In the genomic region with DNA sequence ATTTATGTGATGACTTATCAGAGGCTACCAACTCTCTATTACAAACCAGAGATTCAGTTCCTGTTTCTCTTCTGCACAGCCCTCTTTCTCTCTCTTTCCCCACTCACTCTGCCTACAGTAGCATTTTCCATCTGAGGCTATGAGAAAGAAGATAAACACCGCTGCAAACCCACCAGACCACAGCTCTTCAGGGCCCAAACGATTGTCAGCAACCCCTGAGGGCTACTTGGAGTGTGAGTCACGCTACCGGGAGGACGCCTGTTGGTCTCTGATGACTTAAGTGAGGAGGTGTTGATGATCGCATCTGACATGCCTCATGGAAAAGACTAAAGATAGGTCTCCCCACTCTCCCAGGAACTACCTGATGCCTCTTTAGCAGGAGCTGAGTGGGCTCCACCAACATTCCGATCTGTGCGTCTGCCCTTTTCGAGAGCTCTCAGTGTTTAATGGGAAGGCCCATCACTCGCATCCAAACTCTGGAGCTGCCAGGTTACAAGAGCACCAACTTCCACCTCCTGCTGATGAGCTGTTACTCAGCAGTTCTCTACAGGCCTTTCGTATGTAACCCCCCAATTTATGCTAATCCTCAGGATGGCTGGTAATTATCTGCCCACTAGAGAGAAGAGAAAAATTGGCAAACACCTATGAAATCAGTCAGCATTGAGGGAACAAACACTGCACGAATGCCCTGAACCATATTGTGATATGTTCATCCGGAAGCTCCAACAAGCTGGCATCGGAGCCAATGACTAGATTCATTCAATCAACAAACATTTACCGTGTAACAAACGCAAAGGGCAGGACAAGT, we compare ENCODE assay signal across 15 cellular contexts. TPM values are rescaled to one million over a fixed set of nuclear protein-coding genes. Genes with fewer than 3 reads are reported as not detected.
DNase-seq lines count a peak whose midpoint lies in the region; ATAC-seq, FAIRE-seq and TF ChIP-seq lines count a peak whose summit lies in the region.
"Had no signal": no experiment of that assay in that cellular context is flagged by ENCODE, and none has a peak within 500 bp of the region (broad histone marks: within the 10 kb centered on the region; RNA-seq: fewer than 3 reads in every experiment).

No MANE protein-coding gene starts in this region.

- DNase-seq in GM12891 (ENCODE audit: insufficient read length, low spot score) (no peak), NCI-H226 (peak; percentile 94), brain microvascular endothelial cell (peak; percentile 27), stromal cell of bone marrow (ENCODE audit: low read depth) (peak; percentile 40), GM12892 (ENCODE audit: insufficient read length) (no peak), GOT3 (lab: John Stamatoyannopoulos, UW) (no peak)
- DNase-seq: activated CD4-positive, alpha-beta T cell treated with anti-CD3 and anti-CD28 coated beads, Interleukin-2, amount 10 ng/mL, durations not matched to agents 7 days and 5 days; activated naive CD8-positive, alpha-beta T cell treated with anti-CD3 and anti-CD28 coated beads, Interleukin-2, amount 10 ng/mL, durations not matched to agents 7 days and 5 days; activated T-cell treated with anti-CD3 and anti-CD28 coated beads, Interleukin-2, amount 50 U/mL, for 1 hour; CD4-positive, CD25-positive, alpha-beta regulatory T cell; NCI-H524 treated with DMSO at 0.1 percent for 48 hours; RPMI8226; stimulated activated CD4-positive, alpha-beta T cell treated with anti-CD3 and anti-CD28 coated beads, Interleukin-1b, Interleukin-23, amount 100 ng/mL, for 48 hours had no signal

- in situ Hi-C loops in brain microvascular endothelial cell (cut with HindIII; ENCODE audit: low pct_ligation_motif_present, low sequenced_read_pairs) = no loop called here

- no peak for ATAC-seq in HG03439 (IDR thresholded peaks at IDR 0.05; ENCODE audit: unreplicated experiment)
- ATAC-seq: natural killer cell treated with Interleukin-12 subunit alpha and Interleukin-12 subunit beta and Interleukin-15 and Interleukin-18, amount 100 ng/mL, for 72 hours had no signal

- H3K36me3 ChIP-seq in brain microvascular endothelial cell (replicated peaks) = no peaks in the 10 kb centered on the region

- H3K27ac ChIP-seq in brain microvascular endothelial cell = no peak overlapping the region

- no peaks in the 10 kb centered on the region for H3K27me3 ChIP-seq in brain microvascular endothelial cell (replicated peaks)

- FAIRE-seq in GM12891 (lab: Jason Lieb, UNC) (no peak), GM12892 (lab: Jason Lieb, UNC) (no peak)

- no peak overlapping the region for H3K4me3 ChIP-seq in brain microvascular endothelial cell (ENCODE audit: low read depth, low read length)

- no peak for TF ChIP-seq POLR2A in GM12891 (IDR thresholded peaks at IDR 0.05; ENCODE audit: low read depth, low read length)
- no peak for TF ChIP-seq POLR2A in GM12892 (IDR thresholded peaks at IDR 0.05; ENCODE audit: low read depth, low read length)

- TF ChIP-seq CTCF in brain microvascular endothelial cell (IDR thresholded peaks at IDR 0.05; ENCODE audit: low read depth, low read length, missing control alignments) = no peak

TF ChIP-seq in GM12891, 5 proteins besides CTCF, POLR2A, EP300 and RAD21:
- TF ChIP-seq POLR2AphosphoS5 (IDR thresholded peaks at IDR 0.05; ENCODE audit: low read depth, low read length) = no peak
- no peak for TF ChIP-seq POU2F2 (IDR thresholded peaks at IDR 0.05; ENCODE audit: low read depth, low read length)
- TF ChIP-seq SPI1 (IDR thresholded peaks at IDR 0.05; ENCODE audit: low read depth, low read length) = peak; percentile 81
- no peak for TF ChIP-seq PAX5 (IDR thresholded peaks at IDR 0.05; ENCODE audit: insufficient read depth, low read length, severe bottlenecking)
- no peak for TF ChIP-seq TAF1 (IDR thresholded peaks at IDR 0.05; ENCODE audit: low read depth, low read length)

RNA-seq across cellular contexts. Expression of a gene that starts 9.2 kb away (rescaled TPM):
- polyA plus RNA-seq in GM12891 (2012; ENCODE audit: low read depth, missing spikeins) = 0.28 TPM
- 0.04 TPM for polyA plus RNA-seq in GM12892 (2012; ENCODE audit: missing spikeins)
- polyA plus RNA-seq: CD4-positive, CD25-positive, alpha-beta regulatory T cell had no signal

Comparison
In these comparisons a context has a peak if more than half of its experiments do, and no peak if none do; other contexts are left out.
1. DNase-seq: peak in NCI-H226 (single experiment), brain microvascular endothelial cell (single experiment) and stromal cell of bone marrow (single experiment); none in GM12891 (single experiment), GM12892 (single experiment) and GOT3 (single experiment).